8 cellular contexts compared by ENCODE assay signal in genomic region chr5:75054110-75054930, GRCh38. TPM values are rescaled to one million over a fixed set of nuclear protein-coding genes. Genes with fewer than 3 reads are reported as not detected.
A peak's percentile ranks its signal among the peaks of the same experiment; 100 is the strongest.
DNase-seq lines count a peak whose midpoint lies in the region; ATAC-seq lines count a peak whose summit lies in the region.

No MANE protein-coding gene starts in this region.

- H3K4me3 Mint-ChIP-seq in CD8-positive, alpha-beta memory T cell, result peak overlapping the region; percentile 88 to 98 (median 93)

- peaks cover 0 to 4% of the 10 kb centered on the region in 2 donors for H3K27me3 Mint-ChIP-seq in CD8-positive, alpha-beta memory T cell

- no peaks in the 10 kb centered on the region for H3K27me3 ChIP-seq in CD8-positive, alpha-beta memory T cell (ENCODE audit: insufficient read depth, low read length, poor library complexity, severe bottlenecking)
- H3K27me3 ChIP-seq in MG63, result no peaks in the 10 kb centered on the region; the same call in 1 of the 2 replicates
- H3K27me3 ChIP-seq in endocrine pancreas (ENCODE audit: control insufficient read depth, insufficient read depth, low read length), result no peaks in the 10 kb centered on the region
- H3K27me3 ChIP-seq in mononuclear cell (ENCODE audit: insufficient read depth, low read length), result peaks cover 47% of the 10 kb centered on the region

- no peak for DNase-seq in CD8-positive, alpha-beta memory T cell
- DNase-seq in MG63 (no peak), NCI-H187 treated with DMSO at 0.1 percent for 48 hours (lab: John Stamatoyannopoulos, UW) (no peak), NCI-H2107 (lab: John Stamatoyannopoulos, UW) (no peak), OCI-M1 (lab: John Stamatoyannopoulos, UW) (no peak)

- H3K4me1 Mint-ChIP-seq in CD8-positive, alpha-beta memory T cell, result peaks cover 61 to 87% (median 86%) of the 10 kb centered on the region in 3 donors

- H3K36me3 ChIP-seq in CD8-positive, alpha-beta memory T cell (ENCODE audit: insufficient read depth, low read length), result no peaks in the 10 kb centered on the region
- H3K36me3 ChIP-seq in MG63, result no peaks in the 10 kb centered on the region
- no peaks in the 10 kb centered on the region for H3K36me3 ChIP-seq in endocrine pancreas (ENCODE audit: control insufficient read depth, insufficient read depth, low read length)

- CTCF ChIA-PET in CD8-positive, alpha-beta memory T cell (lab: Charles Lee), result interaction anchor here (0.7 to 2.4 kb wide), 9 partner anchors 13 to 288 kb away, joined by 3 to 14 read pairs (median 3); partner anchors contain the start of genes ANKRD31, GFM2, HMGCR and NSA2

- no peak for ATAC-seq in HG03521 (IDR thresholded peaks at IDR 0.05; ENCODE audit: unreplicated experiment)

- H3K9ac ChIP-seq in endocrine pancreas (ENCODE audit: control insufficient read depth, insufficient read depth, low read length), result peak overlapping the region; percentile 62

- H3K9me3 Mint-ChIP-seq in CD8-positive, alpha-beta memory T cell, result no peaks in the 10 kb centered on the region

- peaks cover 81% of the 10 kb centered on the region for H3K4me1 ChIP-seq in CD8-positive, alpha-beta memory T cell (ENCODE audit: insufficient read depth, low read length)
- H3K4me1 ChIP-seq in endocrine pancreas (ENCODE audit: control insufficient read depth, insufficient read depth, low read length) (peaks cover 7% of the 10 kb centered on the region), mononuclear cell (ENCODE audit: insufficient read depth, low read length) (peaks cover 38% of the 10 kb centered on the region)

- peak overlapping the region; percentile 68 for H3K27ac ChIP-seq in CD8-positive, alpha-beta memory T cell (ENCODE audit: low read depth, low read length)

- H3K36me3 Mint-ChIP-seq in CD8-positive, alpha-beta memory T cell, result peaks cover 0 to 6% (median 0%) of the 10 kb centered on the region in 3 donors

- H3K4me3 ChIP-seq in CD8-positive, alpha-beta memory T cell (ENCODE audit: low read length), result peak overlapping the region; percentile 67
- peak overlapping the region; percentile 69 for H3K4me3 ChIP-seq in MG63
- H3K4me3 ChIP-seq in endocrine pancreas (ENCODE audit: control insufficient read depth, insufficient read depth, low read length), result peak overlapping the region; percentile 61
- H3K4me3 ChIP-seq in mononuclear cell (ENCODE audit: low read length), result peak overlapping the region; percentile 59

- POLR2A ChIA-PET in CD8-positive, alpha-beta memory T cell (lab: Charles Lee), result interaction anchor here (0.6 to 1.1 kb wide), 5 partner anchors 10 to 433 kb away, joined by 3 to 9 read pairs (median 4); partner anchors contain the start of gene ANKRD31

- H3K9me3 ChIP-seq in CD8-positive, alpha-beta memory T cell (ENCODE audit: low read length), result no peaks in the 10 kb centered on the region
- H3K9me3 ChIP-seq in MG63 (no peaks in the 10 kb centered on the region), endocrine pancreas (ENCODE audit: control insufficient read depth, low read length) (no peaks in the 10 kb centered on the region), mononuclear cell (ENCODE audit: low read depth, low read length) (no peaks in the 10 kb centered on the region)

- peak overlapping the region; percentile 88 to 95 (median 94) for H3K27ac Mint-ChIP-seq in CD8-positive, alpha-beta memory T cell

RNA-seq across cellular contexts. Expression of gene GCNT4, which starts 2.0 kb away (rescaled TPM):
- 1 to 10 TPM; 1.4 to 1.6 TPM for total RNA-seq in CD8-positive, alpha-beta memory T cell
- 1.3 TPM for polyA plus RNA-seq in CD8-positive, alpha-beta memory T cell
- total RNA-seq in MG63 (2014; rRNA removed; shearing (Covaris generic); ENCODE audit: low replicate concordance), result 0.02 TPM in 1 of 2 replicates, not detected in the other
- total RNA-seq in mononuclear cell, result 10.8 TPM
